ENCODE assay signal across 1 cellular context in genomic region chr9:133971121-133971951, GRCh38.
TF ChIP-seq lines count a peak whose summit lies in the region.

No MANE protein-coding gene starts in this region.

TF ChIP-seq in HepG2, 621 proteins besides CTCF, POLR2A, EP300 and RAD21 (continued from another document and continues in another):
- TF ChIP-seq ARID4A (CRISPR knock-in tag; IDR thresholded peaks at IDR 0.05; ENCODE audit: borderline replicate concordance) (peak; percentile 36; the same call in 1 of the 2 replicates), ZNF768 (CRISPR knock-in tag; IDR thresholded peaks at IDR 0.05) (no peak; the same call in 1 of the 2 replicates), CREB1 (IDR thresholded peaks at IDR 0.05) (no peak), CREB1 (CRISPR knock-in tag; IDR thresholded peaks at IDR 0.05) (no peak), PRPF4 (IDR thresholded peaks at IDR 0.05; ENCODE audit: low read depth, low read length, poor library complexity, severe bottlenecking) (no peak), IKZF4 (CRISPR knock-in tag; IDR thresholded peaks at IDR 0.05; ENCODE audit: borderline replicate concordance, low read depth, not compliant biosample characterization) (peak; percentile 48), PRDM15 (CRISPR knock-in tag; IDR thresholded peaks at IDR 0.05) (no peak), ZNF784 (CRISPR knock-in tag; IDR thresholded peaks at IDR 0.05; ENCODE audit: borderline replicate concordance) (no peak), U2AF2 (IDR thresholded peaks at IDR 0.05; ENCODE audit: low read depth, low read length) (no peak), ZNF124 (CRISPR knock-in tag; IDR thresholded peaks at IDR 0.05) (no peak), KDM4B (CRISPR knock-in tag; IDR thresholded peaks at IDR 0.05) (no peak), GATA4 (IDR thresholded peaks at IDR 0.05; ENCODE audit: borderline replicate concordance, low read depth) (no peak), MYPOP (CRISPR knock-in tag; IDR thresholded peaks at IDR 0.05) (no peak), CERS6 (CRISPR knock-in tag; IDR thresholded peaks at IDR 0.05) (no peak), NFYB (CRISPR knock-in tag; IDR thresholded peaks at IDR 0.05) (no peak), MED1 (CRISPR knock-in tag; IDR thresholded peaks at IDR 0.05) (peak; percentile 72), ZNF142 (CRISPR knock-in tag; IDR thresholded peaks at IDR 0.05) (no peak), ZBTB2 (CRISPR knock-in tag; IDR thresholded peaks at IDR 0.05; ENCODE audit: low read depth) (no peak), NPAS2 (CRISPR knock-in tag; IDR thresholded peaks at IDR 0.05; ENCODE audit: borderline replicate concordance) (no peak), ZFP91 (CRISPR knock-in tag; IDR thresholded peaks at IDR 0.05; ENCODE audit: borderline replicate concordance) (peak; percentile 27; the same call in 1 of the 2 replicates), KLF13 (CRISPR knock-in tag; IDR thresholded peaks at IDR 0.05) (no peak), ZNF10 (CRISPR knock-in tag; IDR thresholded peaks at IDR 0.05; ENCODE audit: borderline replicate concordance, low read depth) (no peak), ZSCAN21 (CRISPR knock-in tag; IDR thresholded peaks at IDR 0.05; ENCODE audit: borderline replicate concordance) (no peak; the same call in 1 of the 2 replicates), SKI (IDR thresholded peaks at IDR 0.05; ENCODE audit: partially characterized antibody) (peak; percentile 20), SALL2 (CRISPR knock-in tag; IDR thresholded peaks at IDR 0.05) (no peak), TEAD3 (CRISPR knock-in tag; optimal IDR thresholded peaks at IDR 0.05; ENCODE audit: borderline replicate concordance) (peak; percentile 18), PBX2 (CRISPR knock-in tag; IDR thresholded peaks at IDR 0.05) (no peak), ZNF281 (CRISPR knock-in tag; IDR thresholded peaks at IDR 0.05; ENCODE audit: borderline replicate concordance) (no peak), SMARCE1 (IDR thresholded peaks at IDR 0.05; ENCODE audit: borderline replicate concordance) (no peak)
